ENCODE assay signal across 18 cellular contexts in the genomic region with DNA sequence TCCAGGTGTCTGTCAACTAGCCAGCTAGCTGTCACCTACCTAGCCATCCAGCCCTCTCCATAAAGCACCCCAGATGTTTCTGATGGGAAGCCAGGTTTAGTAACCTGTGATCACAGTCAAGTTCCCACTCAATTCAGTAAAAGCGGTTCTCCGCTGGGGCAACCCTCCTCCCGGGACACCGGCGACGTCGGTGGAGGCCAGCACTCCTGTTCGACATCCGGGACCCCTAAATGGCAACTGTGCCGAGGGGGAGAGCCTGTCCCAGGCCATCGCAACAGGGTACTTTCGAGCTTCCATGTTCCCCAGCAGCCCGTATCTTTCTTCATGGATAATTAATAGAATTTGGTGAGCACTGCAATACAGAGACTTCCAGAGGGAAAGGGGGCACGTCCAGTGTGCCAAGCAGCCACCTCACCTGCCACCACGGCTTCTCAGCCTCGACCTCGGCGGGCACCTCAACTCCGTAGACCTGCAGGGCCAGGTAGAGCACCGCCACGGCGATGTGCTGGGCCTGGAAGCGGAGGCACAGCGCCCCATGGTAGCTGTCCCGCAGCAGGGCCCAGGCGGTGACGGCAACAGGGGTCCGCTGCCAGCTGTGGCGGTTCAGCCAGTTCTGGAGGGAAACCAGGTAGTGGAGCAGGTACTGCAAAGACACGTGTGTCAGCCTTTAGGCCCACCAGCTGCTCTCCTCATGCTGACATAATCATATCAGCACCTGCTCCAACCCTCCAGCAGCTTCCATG. TPM values are rescaled to one million over a fixed set of nuclear protein-coding genes. Genes with fewer than 3 reads are reported as not detected.
"Had no signal": no experiment of that assay in that cellular context is flagged by ENCODE, and none has a peak within 500 bp of the region (broad histone marks: within the 10 kb centered on the region; RNA-seq: fewer than 3 reads in every experiment).

No MANE protein-coding gene starts in this region.

- H3K4me1 Mint-ChIP-seq: neural crest cell had no signal

- H3K4me1 ChIP-seq: right lobe of liver had no signal

- H3K27me3 ChIP-seq: hepatocyte, right lobe of liver had no signal

- H3K9me3 ChIP-seq: right lobe of liver had no signal

- H3K27me3 Mint-ChIP-seq: brain, progenitor cell of endocrine pancreas had no signal

- H3K27ac ChIP-seq: hepatocyte, right lobe of liver had no signal

- DNase-seq: activated CD4-positive, alpha-beta T cell treated with anti-CD3 and anti-CD28 coated beads for 48 hours; activated CD4-positive, CD25-positive, alpha-beta regulatory T cell; activated CD8-positive, alpha-beta T cell treated with anti-CD3 and anti-CD28 coated beads, Interleukin-2, amount 10 ng/mL, durations not matched to agents 7 days and 5 days; activated naive CD4-positive, alpha-beta T cell treated with anti-CD3 and anti-CD28 coated beads for 36 hours; activated T-cell treated with anti-CD3 and anti-CD28 coated beads, Interleukin-2, amount 50 U/mL, for 24 hours; effector CD8-positive, alpha-beta T cell; mammary epithelial cell; stimulated activated CD4-positive, alpha-beta T cell treated with anti-CD3 and anti-CD28 coated beads, Interleukin-4, amount 100 ng/mL, for 1 hour; T-helper 1 cell; T1000 had no signal

- H2AFZ ChIP-seq: hepatocyte had no signal

- H3K27ac Mint-ChIP-seq: activated CD8-positive, alpha-beta T cell treated with anti-CD3 and anti-CD28 coated beads, Interleukin-2, amount 10 ng/mL, durations not matched to agents 7 days and 5 days; activated naive CD4-positive, alpha-beta T cell treated with anti-CD3 and anti-CD28 coated beads for 36 hours; activated T-cell treated with anti-CD3 and anti-CD28 coated beads, Interleukin-2, amount 50 U/mL, for 24 hours; activated T-helper 2 cell treated with anti-CD3 and anti-CD28 coated beads, Interferon-gamma antibody, Interleukin-2, Interleukin-4, amounts not matched to agents 10 μg/mL and 5 μg/mL and 100 μg/mL, durations not matched to agents 14 hours and 24 hours and 36 hours; brain; progenitor cell of endocrine pancreas had no signal

- H3K9me3 Mint-ChIP-seq: activated naive CD4-positive, alpha-beta T cell treated with anti-CD3 and anti-CD28 coated beads for 36 hours; activated T-cell treated with anti-CD3 and anti-CD28 coated beads, Interleukin-2, amount 50 U/mL, for 24 hours; activated T-helper 2 cell treated with anti-CD3 and anti-CD28 coated beads, Interferon-gamma antibody, Interleukin-2, Interleukin-4, amounts not matched to agents 10 μg/mL and 5 μg/mL and 100 μg/mL, durations not matched to agents 14 hours and 24 hours and 36 hours; neural crest cell had no signal

- ATAC-seq: activated CD8-positive, alpha-beta T cell treated with anti-CD3 and anti-CD28 coated beads, Interleukin-2, amount 10 ng/mL, durations not matched to agents 7 days and 5 days; esophagus mucosa had no signal

- H3K4me3 Mint-ChIP-seq: activated CD8-positive, alpha-beta T cell treated with anti-CD3 and anti-CD28 coated beads, Interleukin-2, amount 10 ng/mL, durations not matched to agents 7 days and 5 days; activated naive CD4-positive, alpha-beta T cell treated with anti-CD3 and anti-CD28 coated beads for 36 hours; activated T-cell treated with anti-CD3 and anti-CD28 coated beads, Interleukin-2, amount 50 U/mL, for 24 hours; brain; neural crest cell had no signal

- H3K4me2 ChIP-seq: hepatocyte had no signal

- H3K4me3 ChIP-seq: hepatocyte, right lobe of liver had no signal

RNA-seq across cellular contexts. Expression of a gene that starts 54.7 kb away (rescaled TPM):
- total RNA-seq: activated CD8-positive, alpha-beta T cell treated with anti-CD3 and anti-CD28 coated beads, Interleukin-2, amount 10 ng/mL, durations not matched to agents 7 days and 5 days; myocyte had no signal
